In the genomic region with DNA sequence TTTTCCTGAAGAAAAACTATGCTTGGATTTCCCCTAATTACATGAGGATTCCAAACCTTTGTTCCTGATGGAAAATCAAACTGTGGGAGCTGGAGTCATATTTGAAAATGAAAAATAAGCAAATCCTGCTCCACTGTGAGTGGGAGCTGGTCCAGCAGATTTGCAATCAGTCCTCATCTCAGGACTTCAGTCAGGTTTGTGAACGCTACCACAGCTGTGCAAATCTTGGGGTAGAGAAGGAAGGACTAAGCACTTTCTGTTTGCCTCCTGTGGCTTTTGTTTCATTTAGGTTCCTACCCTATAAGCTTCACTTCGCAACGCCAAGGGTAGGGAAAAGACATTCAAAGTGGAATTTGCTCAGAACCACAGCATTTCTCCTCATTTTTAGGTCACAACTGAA, we compare ENCODE assay signal across 20 cellular contexts.
A peak's percentile ranks its signal among the peaks of the same experiment; 100 is the strongest.
DNase-seq lines count a peak whose midpoint lies in the region; ATAC-seq, FAIRE-seq and TF ChIP-seq lines count a peak whose summit lies in the region.
"Had no signal": no experiment of that assay in that cellular context is flagged by ENCODE, and none has a peak within 500 bp of the region (broad histone marks: within the 10 kb centered on the region; RNA-seq: fewer than 3 reads in every experiment).

No MANE protein-coding gene starts in this region.

- no peak for TF ChIP-seq POLR2A in GM12892 (IDR thresholded peaks at IDR 0.05; ENCODE audit: low read depth, low read length)

- no peaks in the 10 kb centered on the region for H3K79me2 ChIP-seq in MM.1S (ENCODE audit: low read length)

- no peak for TF ChIP-seq CTCF in MM.1S (IDR thresholded peaks at IDR 0.05; ENCODE audit: low read length)
- TF ChIP-seq CTCF in choroid plexus epithelial cell (conservative IDR thresholded peaks at IDR 0.05; ENCODE audit: low read depth, low read length): no peak
- no peak for TF ChIP-seq CTCF in progenitor cell of endocrine pancreas (IDR thresholded peaks at IDR 0.05; ENCODE audit: unreplicated experiment)
- no peak for TF ChIP-seq CTCF in GM13976 (IDR thresholded peaks at IDR 0.05; ENCODE audit: borderline replicate concordance, control extremely low read depth, extremely low read depth, insufficient read depth, missing control alignments)

- H3K27ac Mint-ChIP-seq in progenitor cell of endocrine pancreas: peak overlapping the region; percentile 89
- H3K27ac Mint-ChIP-seq in naive thymus-derived CD4-positive, alpha-beta T cell: no peak overlapping the region
- H3K27ac Mint-ChIP-seq: CD4-positive, alpha-beta T cell; T-helper 17 cell had no signal

- ATAC-seq in naive thymus-derived CD4-positive, alpha-beta T cell: no peak
- ATAC-seq: K562, PC-3, T-helper 17 cell had no signal

- H3K4me3 ChIP-seq in MM.1S (ENCODE audit: low read length) (no peak overlapping the region), choroid plexus epithelial cell (ENCODE audit: low read depth, low read length) (no peak overlapping the region)
- H3K4me3 ChIP-seq in naive thymus-derived CD4-positive, alpha-beta T cell (ENCODE audit: low read length): no peak overlapping the region
- H3K4me3 ChIP-seq: K562 had no signal

- no peaks in the 10 kb centered on the region for H3K36me3 Mint-ChIP-seq in progenitor cell of endocrine pancreas (ENCODE audit: insufficient read depth)
- no peaks in the 10 kb centered on the region for H3K36me3 Mint-ChIP-seq in naive thymus-derived CD4-positive, alpha-beta T cell

- H3K9me3 Mint-ChIP-seq in progenitor cell of endocrine pancreas (ENCODE audit: low read depth): peaks cover 12% of the 10 kb centered on the region
- H3K9me3 Mint-ChIP-seq in naive thymus-derived CD4-positive, alpha-beta T cell: peaks cover 0 to 20% (median 3%) of the 10 kb centered on the region in 11 donors

- H2AFZ ChIP-seq in MM.1S (ENCODE audit: low read length): no peak overlapping the region

- no peaks in the 10 kb centered on the region; the same call in 1 of the 2 replicates for H3K4me1 ChIP-seq in MM.1S (ENCODE audit: low read length)
- H3K4me1 ChIP-seq in naive thymus-derived CD4-positive, alpha-beta T cell (ENCODE audit: control insufficient read depth in 2 of 2, insufficient read depth in 2 of 2, low read length in 2 of 2): no peaks in the 10 kb centered on the region

- no peaks in the 10 kb centered on the region for H3K36me3 ChIP-seq in MM.1S (replicated peaks; ENCODE audit: insufficient read depth, low read length)
- no peaks in the 10 kb centered on the region for H3K36me3 ChIP-seq in naive thymus-derived CD4-positive, alpha-beta T cell (ENCODE audit: control insufficient read depth in 2 of 3, insufficient read depth in 3 of 3, low read length in 3 of 3)

- POLR2A ChIA-PET in naive thymus-derived CD4-positive, alpha-beta T cell (lab: Charles Lee): no interaction called here

- CTCF ChIA-PET in naive thymus-derived CD4-positive, alpha-beta T cell (lab: Charles Lee): no interaction called here

- FAIRE-seq in GM12892 (lab: Jason Lieb, UNC): peak; percentile 78
- FAIRE-seq: H54, K562 had no signal

- in situ Hi-C loops in GM13976 (cut with MboI; ENCODE audit: low sequenced_read_pairs, unreplicated experiment): no loop called here

- no peaks in the 10 kb centered on the region for H3K27me3 Mint-ChIP-seq in progenitor cell of endocrine pancreas
- H3K27me3 Mint-ChIP-seq in naive thymus-derived CD4-positive, alpha-beta T cell: no peaks in the 10 kb centered on the region
- H3K27me3 Mint-ChIP-seq: CD4-positive, alpha-beta T cell; T-helper 17 cell had no signal

- no peaks in the 10 kb centered on the region for H4K20me1 ChIP-seq in MM.1S (ENCODE audit: insufficient read depth, low read length)

- no peaks in the 10 kb centered on the region for H3K27me3 ChIP-seq in MM.1S (replicated peaks; ENCODE audit: insufficient read depth, low read length)
- H3K27me3 ChIP-seq in naive thymus-derived CD4-positive, alpha-beta T cell (ENCODE audit: control insufficient read depth in 2 of 2, insufficient read depth in 2 of 2, low read length in 2 of 2): no peaks in the 10 kb centered on the region

- H3K9ac ChIP-seq in MM.1S (ENCODE audit: low read length): no peak overlapping the region

- intact Hi-C loops in naive thymus-derived CD4-positive, alpha-beta T cell (cut with micrococcal nuclease): no loop called here

- no peaks in the 10 kb centered on the region for H3K9me3 ChIP-seq in MM.1S (replicated peaks; ENCODE audit: insufficient read depth, low read length)
- H3K9me3 ChIP-seq in naive thymus-derived CD4-positive, alpha-beta T cell (ENCODE audit: control insufficient read depth in 2 of 3, low read length in 3 of 3): no peaks in the 10 kb centered on the region

- H3F3A ChIP-seq in MM.1S (ENCODE audit: insufficient read depth, low read length): no peaks in the 10 kb centered on the region

- H3K4me2 ChIP-seq in MM.1S (ENCODE audit: low read depth, low read length): peak overlapping the region; percentile 43; the same call in 1 of the 2 replicates

- H3K27ac ChIP-seq in MM.1S (ENCODE audit: low read length): no peak overlapping the region
- H3K27ac ChIP-seq in naive thymus-derived CD4-positive, alpha-beta T cell (ENCODE audit: low read depth, low read length): no peak overlapping the region

- DNase-seq in GM12892 (ENCODE audit: insufficient read length) (no peak), MM.1S (peak; percentile 51), choroid plexus epithelial cell (ENCODE audit: low read depth) (peak; percentile 21), progenitor cell of endocrine pancreas (ENCODE audit: low spot score, unreplicated experiment) (no peak), NCI-H2196 treated with DMSO at 0.1 percent for 48 hours (lab: John Stamatoyannopoulos, UW; ENCODE audit: unreplicated experiment) (no peak), GM13976 (ENCODE audit: low spot score) (no peak)
- DNase-seq in naive thymus-derived CD4-positive, alpha-beta T cell: no peak
- DNase-seq: CD4-positive, alpha-beta T cell; COR-L47; DND-41; NCI-H1105; NCI-H146; NCI-H2029 treated with DMSO at 0.1 percent for 48 hours; NCI-H446; NCI-H526; PC-3; SHP77; T-helper 17 cell had no signal

- H3K9me2 ChIP-seq in MM.1S (replicated peaks; ENCODE audit: insufficient read depth, low read length): no peaks in the 10 kb centered on the region; the same call in 1 of the 2 replicates

- H3K4me1 Mint-ChIP-seq in progenitor cell of endocrine pancreas (ENCODE audit: low read depth): peaks cover 22% of the 10 kb centered on the region
- no peaks in the 10 kb centered on the region for H3K4me1 Mint-ChIP-seq in naive thymus-derived CD4-positive, alpha-beta T cell
- H3K4me1 Mint-ChIP-seq: T-helper 17 cell had no signal

- H3K4me3 Mint-ChIP-seq in progenitor cell of endocrine pancreas (ENCODE audit: low read depth): no peak overlapping the region
- no peak overlapping the region for H3K4me3 Mint-ChIP-seq in naive thymus-derived CD4-positive, alpha-beta T cell
- H3K4me3 Mint-ChIP-seq: CD4-positive, alpha-beta T cell; T-helper 17 cell had no signal

Comparison
In these comparisons a context has a peak if more than half of its experiments do, and no peak if none do; other contexts are left out.
1. DNase-seq: peak in MM.1S (single experiment) and choroid plexus epithelial cell (single experiment); none in GM12892 (single experiment), progenitor cell of endocrine pancreas (single experiment), NCI-H2196 treated with DMSO at 0.1 percent for 48 hours (single experiment), GM13976 (single experiment) and naive thymus-derived CD4-positive, alpha-beta T cell (0 of 9).